Comparison of ENCODE assay signal across 17 cellular contexts in the genomic region with DNA sequence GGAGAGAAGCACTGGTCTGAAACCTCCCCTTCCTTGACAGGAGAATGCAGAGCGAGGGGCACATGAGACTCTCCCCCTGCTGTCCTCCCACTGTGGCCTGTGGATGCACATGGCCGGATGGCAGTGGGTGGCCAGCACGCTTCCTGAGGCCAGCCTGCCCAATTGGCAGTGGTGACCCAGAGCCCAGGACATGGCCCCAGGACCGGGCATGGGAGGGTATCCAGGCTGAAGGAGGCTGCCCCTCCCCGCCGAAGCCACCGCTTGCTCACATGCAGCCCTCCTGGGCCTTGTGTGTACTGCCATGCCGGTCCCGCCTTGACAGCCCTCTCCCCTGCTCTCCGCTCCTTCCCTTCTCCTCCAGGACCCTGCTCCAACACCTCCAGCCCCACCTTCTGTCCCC.
"Had no signal": no experiment of that assay in that cellular context is flagged by ENCODE, and none has a peak within 500 bp of the region (broad histone marks: within the 10 kb centered on the region; RNA-seq: fewer than 3 reads in every experiment).

No MANE protein-coding gene starts in this region.

- H3K4me3 Mint-ChIP-seq: T-cell had no signal

- ATAC-seq: Panc1, T-cell had no signal

- H3K4me1 ChIP-seq: SJSA1 had no signal

- H3K27ac Mint-ChIP-seq: T-cell had no signal

- H3K9me3 ChIP-seq: SJSA1, SK-N-SH had no signal

- H3K4me3 ChIP-seq: PC-9, SJSA1 had no signal

- H3K9me2 ChIP-seq: SK-N-SH had no signal

- H3K36me3 Mint-ChIP-seq: T-cell had no signal

- H3K36me3 ChIP-seq: SJSA1 had no signal

- H2AFZ ChIP-seq: PC-9 had no signal

- H3K9me3 Mint-ChIP-seq: T-cell had no signal

- H3K27ac ChIP-seq: KMS-11, PC-9, RWPE1, SJSA1 had no signal

- DNase-seq: Karpas-422, MM.1S, MV-4-11, NCI-H1092, NCI-H1436 treated with DMSO at 0.1 percent for 48 hours, NCI-H187 treated with DMSO at 0.1 percent for 48 hours, NCI-H2029, NCI-H2227 treated with DMSO at 0.1 percent for 48 hours, NCI-H446, NCI-H526 treated with DMSO at 0.1 percent for 48 hours, PC-9, SK-N-SH, T-cell had no signal

- H3K9ac ChIP-seq: KMS-11, SK-N-SH had no signal

- H3K4me2 ChIP-seq: KMS-11, PC-9, SK-N-SH had no signal
